2 cellular contexts compared by ENCODE assay signal in the genomic region with DNA sequence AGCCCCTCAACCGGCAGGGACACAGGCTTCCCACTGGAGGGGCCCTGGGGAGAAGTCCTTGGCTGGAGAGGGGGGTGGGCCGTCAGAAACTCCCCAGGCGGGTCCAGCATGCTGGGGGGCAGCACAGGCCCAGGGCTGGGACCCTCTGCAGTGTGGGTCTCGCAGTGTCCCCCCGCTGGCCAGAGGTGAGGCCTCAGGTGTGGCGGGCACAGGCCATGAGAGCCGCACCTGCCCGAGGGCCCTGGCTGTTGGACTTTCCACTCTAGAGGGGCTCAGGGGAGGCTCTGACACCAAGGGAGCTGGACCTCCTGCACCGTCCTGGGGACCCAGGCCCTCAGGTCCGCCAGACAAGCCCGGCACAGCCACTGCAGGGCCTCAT.
TF ChIP-seq lines count a peak whose summit lies in the region.

No MANE protein-coding gene starts in this region.

TF ChIP-seq in A549, 52 proteins besides CTCF, POLR2A, EP300 and RAD21 (continued from another document):
- TF ChIP-seq RNF2 (IDR thresholded peaks at IDR 0.05; ENCODE audit: borderline replicate concordance, low read depth) = no peak
- no peak for TF ChIP-seq HOXB13 (CRISPR knock-in tag; IDR thresholded peaks at IDR 0.05; ENCODE audit: low read depth)
- TF ChIP-seq, protein P1, sequence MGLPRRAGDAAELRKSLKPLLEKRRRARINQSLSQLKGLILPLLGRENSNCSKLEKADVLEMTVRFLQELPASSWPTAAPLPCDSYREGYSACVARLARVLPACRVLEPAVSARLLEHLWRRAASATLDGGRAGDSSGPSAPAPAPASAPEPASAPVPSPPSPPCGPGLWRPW (IDR thresholded peaks at IDR 0.05) = no peak
- TF ChIP-seq CEBPB (IDR thresholded peaks at IDR 0.05) = no peak
- no peak for TF ChIP-seq KDM5A (IDR thresholded peaks at IDR 0.05)
- TF ChIP-seq TP53 (CRISPR knock-in tag; IDR thresholded peaks at IDR 0.05) = no peak
- TF ChIP-seq NFE2L2 (conservative IDR thresholded peaks at IDR 0.05; ENCODE audit: low read length) = no peak
- TF ChIP-seq CHD4 (IDR thresholded peaks at IDR 0.05; ENCODE audit: borderline replicate concordance) = no peak
- TF ChIP-seq ZSCAN20 (CRISPR knock-in tag; IDR thresholded peaks at IDR 0.05) = no peak
- no peak for TF ChIP-seq HOXB5 (CRISPR knock-in tag; IDR thresholded peaks at IDR 0.05)

TF ChIP-seq in SK-N-SH, 30 proteins besides CTCF, POLR2A, EP300 and RAD21 (continued from another document):
- TF ChIP-seq, protein P2, sequence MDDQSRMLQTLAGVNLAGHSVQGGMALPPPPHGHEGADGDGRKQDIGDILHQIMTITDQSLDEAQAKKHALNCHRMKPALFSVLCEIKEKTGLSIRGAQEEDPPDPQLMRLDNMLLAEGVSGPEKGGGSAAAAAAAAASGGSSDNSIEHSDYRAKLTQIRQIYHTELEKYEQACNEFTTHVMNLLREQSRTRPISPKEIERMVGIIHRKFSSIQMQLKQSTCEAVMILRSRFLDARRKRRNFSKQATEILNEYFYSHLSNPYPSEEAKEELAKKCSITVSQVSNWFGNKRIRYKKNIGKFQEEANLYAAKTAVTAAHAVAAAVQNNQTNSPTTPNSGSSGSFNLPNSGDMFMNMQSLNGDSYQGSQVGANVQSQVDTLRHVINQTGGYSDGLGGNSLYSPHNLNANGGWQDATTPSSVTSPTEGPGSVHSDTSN (IDR thresholded peaks at IDR 0.05) = no peak
- TF ChIP-seq FOXM1 (IDR thresholded peaks at IDR 0.05; ENCODE audit: low read depth) (no peak), ELF1 (IDR thresholded peaks at IDR 0.05) (no peak), GABPA (IDR thresholded peaks at IDR 0.05; ENCODE audit: low read depth) (no peak), SIN3A (IDR thresholded peaks at IDR 0.05; ENCODE audit: borderline replicate concordance, low read depth, low read length) (no peak), TCF12 (IDR thresholded peaks at IDR 0.05) (no peak), TEAD4 (IDR thresholded peaks at IDR 0.05; ENCODE audit: borderline replicate concordance, insufficient read depth) (no peak), MEF2A (IDR thresholded peaks at IDR 0.05; ENCODE audit: borderline replicate concordance, low read depth) (no peak), YY1 (IDR thresholded peaks at IDR 0.05; ENCODE audit: low read depth) (no peak), FOXJ3 (CRISPR knock-in tag; IDR thresholded peaks at IDR 0.05) (no peak), EZH2phosphoT487 (IDR thresholded peaks at IDR 0.05; ENCODE audit: borderline replicate concordance, low read depth) (no peak), NFIC (IDR thresholded peaks at IDR 0.05; ENCODE audit: borderline replicate concordance) (no peak), MXI1 (IDR thresholded peaks at IDR 0.05; ENCODE audit: low read depth, low read length) (no peak)
- TF ChIP-seq, protein P3, sequence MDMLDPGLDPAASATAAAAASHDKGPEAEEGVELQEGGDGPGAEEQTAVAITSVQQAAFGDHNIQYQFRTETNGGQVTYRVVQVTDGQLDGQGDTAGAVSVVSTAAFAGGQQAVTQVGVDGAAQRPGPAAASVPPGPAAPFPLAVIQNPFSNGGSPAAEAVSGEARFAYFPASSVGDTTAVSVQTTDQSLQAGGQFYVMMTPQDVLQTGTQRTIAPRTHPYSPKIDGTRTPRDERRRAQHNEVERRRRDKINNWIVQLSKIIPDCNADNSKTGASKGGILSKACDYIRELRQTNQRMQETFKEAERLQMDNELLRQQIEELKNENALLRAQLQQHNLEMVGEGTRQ (IDR thresholded peaks at IDR 0.05; ENCODE audit: borderline replicate concordance, low read depth, low read length) = no peak
TF ChIP-seq in SK-N-SH: peak in this region for 0.
